ENCODE assay signal across 12 cellular contexts in the genomic region with DNA sequence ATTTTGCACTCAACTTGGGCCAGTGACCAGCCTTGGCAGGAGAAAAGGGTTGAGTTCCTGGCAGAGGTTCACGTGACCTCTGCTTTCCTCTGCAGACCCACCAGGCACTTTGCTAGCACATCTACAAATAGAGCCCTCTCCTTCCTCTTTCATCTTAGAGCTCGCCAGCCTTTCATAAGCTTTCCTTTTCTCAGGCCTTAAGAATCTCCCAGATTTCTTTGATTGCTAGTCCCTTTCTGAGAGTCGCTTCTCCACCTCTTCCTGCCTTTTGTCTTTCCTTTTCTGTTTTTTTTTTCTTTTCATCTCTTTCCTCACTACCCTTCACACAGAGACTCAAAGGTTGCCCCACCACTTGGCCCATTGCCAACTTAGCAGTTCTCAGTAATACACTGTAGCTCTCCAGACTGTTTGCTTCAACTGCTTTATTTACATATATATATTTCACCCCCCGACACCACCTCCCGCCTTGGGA.
DNase-seq lines count a peak whose midpoint lies in the region; ATAC-seq and TF ChIP-seq lines count a peak whose summit lies in the region.
"Had no signal": no experiment of that assay in that cellular context is flagged by ENCODE, and none has a peak within 500 bp of the region (broad histone marks: within the 10 kb centered on the region; RNA-seq: fewer than 3 reads in every experiment).

No MANE protein-coding gene starts in this region.

- DNase-seq in Caki2 (ENCODE audit: low read depth), result peak; percentile 0
- peak; percentile 76 for DNase-seq in NCI-H1092 treated with DMSO at 0.1 percent for 48 hours (lab: John Stamatoyannopoulos, UW)
- peak in 5 of 7 donors; percentile 9 to 46 (median 24) for DNase-seq in adrenal gland
- DNase-seq in lung (ENCODE audit: low spot score), result peak; percentile 39
- no peak for DNase-seq in AG08395 (ENCODE audit: low spot score)
- DNase-seq in kidney tubule cell (ENCODE audit: low spot score), result no peak
- DNase-seq in NCI-H1048 (lab: John Stamatoyannopoulos, UW), result no peak
- DNase-seq: DMS79 had no signal

- H3K27me3 ChIP-seq in adrenal gland (no peaks in the 10 kb centered on the region), lung (ENCODE audit: control insufficient read depth, insufficient read depth) (no peaks in the 10 kb centered on the region)

- H3K9me3 ChIP-seq in adrenal gland (replicated peaks in 1 of 3), result no peaks in the 10 kb centered on the region
- peaks cover 0 to 5% of the 10 kb centered on the region in 2 donors for H3K9me3 ChIP-seq in lung (ENCODE audit: control insufficient read depth in 2 of 2, insufficient read depth in 1 of 2, low read length in 1 of 2)
- H3K9me3 ChIP-seq: prostate gland had no signal

- TF ChIP-seq CTCF in adrenal gland (IDR thresholded peaks at IDR 0.05) (no peak), lung (IDR thresholded peaks at IDR 0.05; ENCODE audit: control extremely low read depth, extremely low read depth) (no peak)

- TF ChIP-seq POLR2A in adrenal gland (IDR thresholded peaks at IDR 0.05), result no peak

- no peaks in the 10 kb centered on the region for H3K4me1 ChIP-seq in adrenal gland (replicated peaks in 1 of 2)
- H3K4me1 ChIP-seq in lung (ENCODE audit: control insufficient read depth in 2 of 2, insufficient read depth in 2 of 2, low read length in 2 of 2), result peaks cover 0 to 7% of the 10 kb centered on the region in 2 donors
- H3K4me1 ChIP-seq: prostate gland had no signal

- in situ Hi-C loops in Caki2 (cut with HindIII; ENCODE audit: low pct_unique_long_range_greater_than_20kb, low sequenced_read_pairs), result no loop called here

- ATAC-seq in lung (ENCODE audit: insufficient read depth, low FRiP score) (no peak), HG03439 (IDR thresholded peaks at IDR 0.05; ENCODE audit: unreplicated experiment) (no peak)
- ATAC-seq: activated T-helper 17 cell treated with anti-CD3 and anti-CD28 coated beads, Interleukin-2, amount 50 U/mL, for 72 hours; esophagus mucosa had no signal

- 43 to 49% (median 47%) methylated on average over 5 of the region's 5 CpGs for WGBS in adrenal gland, 4 donors
- WGBS in lung, 2 donors, result 5 to 22% methylated on average over 5 of the region's 5 CpGs

- H3K4me3 ChIP-seq in adrenal gland (no peak overlapping the region), lung (no peak overlapping the region)
- H3K4me3 ChIP-seq: prostate gland had no signal

- H3K27ac ChIP-seq in adrenal gland, result no peak overlapping the region
- H3K27ac ChIP-seq in lung (ENCODE audit: low read depth in 1 of 2, low read length in 1 of 2), result peak overlapping the region in 1 of 2 donors; percentile 2
- H3K27ac ChIP-seq: prostate gland had no signal

- H3K36me3 ChIP-seq in adrenal gland (replicated peaks in 1 of 2) (no peaks in the 10 kb centered on the region), lung (ENCODE audit: control insufficient read depth in 2 of 2, insufficient read depth in 2 of 2, low read length in 2 of 2) (no peaks in the 10 kb centered on the region)
- H3K36me3 ChIP-seq: prostate gland had no signal

- intact Hi-C loops in adrenal gland (cut with DNase I), result no loop called here

Comparison
In these comparisons a context has a peak if more than half of its experiments do, and no peak if none do; other contexts are left out.
1. DNase-seq: peak in Caki2 (single experiment), NCI-H1092 treated with DMSO at 0.1 percent for 48 hours (single experiment), adrenal gland (5 of 7) and lung (single experiment); none in AG08395 (single experiment), kidney tubule cell (single experiment) and NCI-H1048 (single experiment).